Comparison of ENCODE assay signal across 7 cellular contexts in the genomic region with DNA sequence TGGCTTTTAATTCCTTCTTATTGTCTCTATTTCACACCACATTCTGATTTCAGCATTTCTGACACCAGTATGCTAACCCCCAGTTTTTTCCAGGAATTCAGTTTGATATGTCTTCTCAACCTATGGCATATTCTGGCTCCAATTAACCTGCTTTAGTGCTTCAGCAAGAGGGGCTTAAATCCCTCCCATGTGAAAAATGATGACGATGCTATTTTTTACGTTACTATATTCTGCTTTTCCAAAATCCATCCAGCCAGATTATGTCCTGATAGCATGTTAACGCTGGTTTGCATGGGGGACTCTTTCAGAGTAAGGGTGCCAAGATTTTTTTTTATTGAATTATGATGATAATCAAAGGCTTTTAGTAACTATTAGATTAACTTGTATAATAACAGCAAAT.
"Had no signal": no experiment of that assay in that cellular context is flagged by ENCODE, and none has a peak within 500 bp of the region (broad histone marks: within the 10 kb centered on the region; RNA-seq: fewer than 3 reads in every experiment).

No MANE protein-coding gene starts in this region.

- DNase-seq: GM23248, GOT3, H9, HCEC 1CT, KG1 had no signal

- FAIRE-seq: H54 had no signal

- H3K4me3 ChIP-seq: GM23248 had no signal

- H3K9ac ChIP-seq: GM23248 had no signal

- H2AFZ ChIP-seq: GM23248 had no signal

- H3K27ac ChIP-seq: GM23248, HL-60 had no signal
